In genomic region chr4:84582302-84582987, GRCh38 we compare ENCODE assay signal across 8 cellular contexts. TPM values are rescaled to one million over a fixed set of nuclear protein-coding genes. Genes with fewer than 3 reads are reported as not detected.
DNase-seq lines count a peak whose midpoint lies in the region; ATAC-seq, FAIRE-seq and TF ChIP-seq lines count a peak whose summit lies in the region.

No MANE protein-coding gene starts in this region.

- H3K27ac ChIP-seq in OCI-LY3 (ENCODE audit: low read length) = no peak overlapping the region
- peak overlapping the region; percentile 97 to 98 for H3K27ac ChIP-seq in esophagus (ENCODE audit: low read depth in 2 of 2, low read length in 1 of 2)

- DNase-seq in CD1c-positive myeloid dendritic cell (ENCODE audit: extremely low spot score) (peak; percentile 84), HTR-8/SVneo (ENCODE audit: insufficient read length, low spot score) (peak; percentile 59)
- peak; percentile 97 for DNase-seq in activated T-cell treated with anti-CD3 and anti-CD28 coated beads, Interleukin-2, amount 50 U/mL, for 1 hour
- peak; percentile 76 to 80 for DNase-seq in stimulated activated CD8-positive, alpha-beta memory T cell treated with anti-CD3 and anti-CD28 coated beads, Interleukin-4, amount 100 ng/mL, for 4 hours (ENCODE audit: low read depth in 2 of 2, low spot score in 1 of 2)

- no peaks in the 10 kb centered on the region for H3K9me3 ChIP-seq in OCI-LY3 (ENCODE audit: insufficient read depth, low read length)
- no peaks in the 10 kb centered on the region for H3K9me3 ChIP-seq in esophagus (ENCODE audit: control insufficient read depth in 2 of 2, insufficient read depth in 1 of 2, low read depth in 1 of 2, low read length in 1 of 2)
- no peaks in the 10 kb centered on the region for H3K9me3 ChIP-seq in mucosa of stomach (ENCODE audit: control insufficient read depth, low read length)

- 1 to 2% methylated on average over 52 to 56 of the region's 56 CpGs for WGBS in esophagus, 2 donors

- ATAC-seq in GM21367 (IDR thresholded peaks at IDR 0.05; ENCODE audit: unreplicated experiment) = peak; percentile 84

- 0 out of 2 replicates have a peak, but pooled peaks cover 6% of the 10 kb centered on the region for H4K20me1 ChIP-seq in OCI-LY3 (ENCODE audit: insufficient read depth, low read length)

- H3K4me1 ChIP-seq in OCI-LY3 (ENCODE audit: low read length) = peaks cover 50% of the 10 kb centered on the region
- peaks cover 0 to 10% of the 10 kb centered on the region in 2 donors for H3K4me1 ChIP-seq in esophagus (ENCODE audit: control insufficient read depth in 2 of 2, insufficient read depth in 2 of 2, low read length in 1 of 2)
- peaks cover 11% of the 10 kb centered on the region for H3K4me1 ChIP-seq in mucosa of stomach (ENCODE audit: control insufficient read depth, insufficient read depth, low read length)

- TF ChIP-seq CTCF in OCI-LY3 (IDR thresholded peaks at IDR 0.05; ENCODE audit: low read depth, low read length) = no peak

- peaks cover 22% of the 10 kb centered on the region for H3K79me2 ChIP-seq in OCI-LY3 (ENCODE audit: low read length)

- no peak overlapping the region for H2AFZ ChIP-seq in OCI-LY3 (ENCODE audit: low read depth, low read length)

- 0 out of 2 replicates have a peak, but pooled peaks cover 6% of the 10 kb centered on the region for H3K27me3 ChIP-seq in OCI-LY3 (ENCODE audit: low read depth, low read length)
- H3K27me3 ChIP-seq in esophagus (ENCODE audit: control insufficient read depth in 1 of 2, insufficient read depth in 2 of 2, low read length in 2 of 2) = no peaks in the 10 kb centered on the region
- H3K27me3 ChIP-seq in mucosa of stomach (ENCODE audit: control insufficient read depth, insufficient read depth, low read length) = no peaks in the 10 kb centered on the region

- H3K4me2 ChIP-seq in OCI-LY3 (ENCODE audit: low read length) = peak overlapping the region; percentile 27

- H3K36me3 ChIP-seq in OCI-LY3 (replicated peaks; ENCODE audit: low read depth, low read length) (no peaks in the 10 kb centered on the region), esophagus (ENCODE audit: control insufficient read depth in 2 of 2, insufficient read depth in 2 of 2, low read length in 1 of 2) (no peaks in the 10 kb centered on the region), mucosa of stomach (ENCODE audit: control insufficient read depth, insufficient read depth, low read length) (no peaks in the 10 kb centered on the region)

- H3K4me3 ChIP-seq in OCI-LY3 (ENCODE audit: low read length) (peak overlapping the region; percentile 78), esophagus (ENCODE audit: low read depth in 1 of 2, low read length in 2 of 2) (peak overlapping the region; percentile 55 to 86), mucosa of stomach (ENCODE audit: low read length) (peak overlapping the region; percentile 0)

- peak overlapping the region; percentile 71; the same call in 1 of the 2 replicates for H3K9ac ChIP-seq in OCI-LY3 (ENCODE audit: low read length)
- peak overlapping the region; percentile 75 for H3K9ac ChIP-seq in mucosa of stomach (ENCODE audit: low read length)

- FAIRE-seq in HTR-8/SVneo (lab: Jason Lieb, UNC) = no peak

RNA-seq across cellular contexts. Expression of gene CDS1, which starts 0.5 kb away (rescaled TPM):
- 10 to 100 TPM; 16.2 to 21.2 TPM for polyA plus RNA-seq in esophagus

Comparison
In these comparisons a context has a peak if more than half of its experiments do, and no peak if none do; other contexts are left out.
1. H3K4me3 ChIP-seq: peak in every context shown above with its lines; median percentile 78 in OCI-LY3; 70 in esophagus; 0 in mucosa of stomach.